1 cellular context compared by ENCODE assay signal in genomic region chr17:50478391-50479361, GRCh38.
A peak's percentile ranks its signal among the peaks of the same experiment; 100 is the strongest.
TF ChIP-seq lines count a peak whose summit lies in the region.

Gene RSAD1 (plus strand): TSS chr17:50478860. CDS start chr17:50478885, 25 bp downstream.

TF ChIP-seq in K562, 482 proteins besides CTCF, POLR2A, EP300 and RAD21 (continued from another document and continues in another):
- TF ChIP-seq ATF6 (CRISPR knock-in tag; IDR thresholded peaks at IDR 0.05) (peak; percentile 59; the same call in 1 of the 2 replicates), NEUROD1 (IDR thresholded peaks at IDR 0.05; ENCODE audit: borderline replicate concordance, low read depth, low read length, partially characterized antibody) (peak; percentile 16), TAF15 (IDR thresholded peaks at IDR 0.05; ENCODE audit: low read depth, low read length) (no peak), CCNT2 (IDR thresholded peaks at IDR 0.05; ENCODE audit: borderline replicate concordance, extremely low read depth, insufficient read length, low read depth, low read length) (peak; percentile 93), HNRNPL (IDR thresholded peaks at IDR 0.05; ENCODE audit: low read depth, low read length) (peak; percentile 45; the same call in 1 of the 2 replicates), SNAPC5 (CRISPR knock-in tag; IDR thresholded peaks at IDR 0.05) (no peak), USF2 (CRISPR knock-in tag; IDR thresholded peaks at IDR 0.05) (no peak), FOXA3 (CRISPR knock-in tag; conservative IDR thresholded peaks at IDR 0.05 in 1 of 2, IDR thresholded peaks at IDR 0.05 in 1 of 2) (no peak), NCOA4 (IDR thresholded peaks at IDR 0.05; ENCODE audit: partially characterized antibody) (no peak), CCAR2 (IDR thresholded peaks at IDR 0.05; ENCODE audit: low read depth, low read length) (no peak), XRCC5 (IDR thresholded peaks at IDR 0.05; ENCODE audit: low read depth, low read length) (0 out of 2 replicates have a peak, but pooled peaks have one; percentile 16), SPI1 (IDR thresholded peaks at IDR 0.05; ENCODE audit: borderline replicate concordance, low read depth, low read length) (no peak), ZNF740 (CRISPR knock-in tag; IDR thresholded peaks at IDR 0.05) (0 out of 2 replicates have a peak, but pooled peaks have one; percentile 59), ZNF740 (tag; IDR thresholded peaks at IDR 0.05) (no peak), MAX (CRISPR knock-in tag; IDR thresholded peaks at IDR 0.05) (peak; percentile 94), ID3 (CRISPR knock-in tag; IDR thresholded peaks at IDR 0.05) (no peak), ID3 (tag; IDR thresholded peaks at IDR 0.05) (peak; percentile 87), ARID1B (IDR thresholded peaks at IDR 0.05) (no peak), RB1 (IDR thresholded peaks at IDR 0.05; ENCODE audit: low read depth) (peak; percentile 98), LCOR (CRISPR knock-in tag; IDR thresholded peaks at IDR 0.05) (no peak), BCL6 (CRISPR knock-in tag; IDR thresholded peaks at IDR 0.05) (no peak), ZNF24 (IDR thresholded peaks at IDR 0.05) (peak; percentile 87), ZNF57 (CRISPR knock-in tag; IDR thresholded peaks at IDR 0.05) (no peak), ZNF644 (tag; IDR thresholded peaks at IDR 0.05; ENCODE audit: low read depth) (no peak), ZBTB49 (CRISPR knock-in tag; IDR thresholded peaks at IDR 0.05; ENCODE audit: borderline replicate concordance) (no peak), WHSC1 (IDR thresholded peaks at IDR 0.05; ENCODE audit: low read length) (no peak), ZNF253 (CRISPR knock-in tag; conservative IDR thresholded peaks at IDR 0.05) (no peak), L3MBTL2 (IDR thresholded peaks at IDR 0.05) (peak; percentile 95), ESRRB (CRISPR knock-in tag; IDR thresholded peaks at IDR 0.05; ENCODE audit: borderline replicate concordance) (no peak), MLX (CRISPR knock-in tag; conservative IDR thresholded peaks at IDR 0.05) (no peak), PHB2 (IDR thresholded peaks at IDR 0.05; ENCODE audit: low read depth) (no peak), BCLAF1 (IDR thresholded peaks at IDR 0.05; ENCODE audit: borderline replicate concordance in 1 of 2, control insufficient read depth in 1 of 2, low read depth in 2 of 2, low read length in 1 of 2) (peak in 1 of 2 experiments; percentile 47; a peak in 1 of 4 replicates), E4F1 (CRISPR knock-in tag; IDR thresholded peaks at IDR 0.05; ENCODE audit: borderline replicate concordance) (no peak; the same call in 1 of the 2 replicates), BRF1 (IDR thresholded peaks at IDR 0.05; ENCODE audit: borderline replicate concordance, extremely low read depth, insufficient read length) (no peak), GTF3C2 (IDR thresholded peaks at IDR 0.05; ENCODE audit: borderline replicate concordance, extremely low read depth, insufficient read length) (no peak), EGR1 (conservative IDR thresholded peaks at IDR 0.05) (peak; percentile 85), NFYB (IDR thresholded peaks at IDR 0.05; ENCODE audit: extremely low read depth, insufficient read length) (no peak), ZNF263 (CRISPR knock-in tag; IDR thresholded peaks at IDR 0.05; ENCODE audit: borderline replicate concordance) (peak; percentile 52; the same call in 1 of the 2 replicates), TFE3 (CRISPR knock-in tag; IDR thresholded peaks at IDR 0.05) (no peak), NONO (IDR thresholded peaks at IDR 0.05; ENCODE audit: low read depth in 2 of 2, low read length in 1 of 2) (peak; percentile 93 to 94), HNRNPUL1 (IDR thresholded peaks at IDR 0.05; ENCODE audit: low read length) (no peak), ERF (CRISPR knock-in tag; IDR thresholded peaks at IDR 0.05) (no peak), PTRF (tag; IDR thresholded peaks at IDR 0.05) (no peak), EWSR1 (IDR thresholded peaks at IDR 0.05; ENCODE audit: borderline replicate concordance, low read depth, partially characterized antibody) (no peak), JUND (IDR thresholded peaks at IDR 0.05; ENCODE audit: borderline replicate concordance, low read depth, low read length) (0 out of 2 replicates have a peak, but pooled peaks have one; percentile 32), JUND (tag; IDR thresholded peaks at IDR 0.05; ENCODE audit: borderline replicate concordance, low read depth, low read length) (no peak; the same call in 2 of the 3 replicates), TBL1XR1 (IDR thresholded peaks at IDR 0.05; ENCODE audit: low read length in 2 of 2) (no peak)
